10 cellular contexts compared by ENCODE assay signal in the genomic region with DNA sequence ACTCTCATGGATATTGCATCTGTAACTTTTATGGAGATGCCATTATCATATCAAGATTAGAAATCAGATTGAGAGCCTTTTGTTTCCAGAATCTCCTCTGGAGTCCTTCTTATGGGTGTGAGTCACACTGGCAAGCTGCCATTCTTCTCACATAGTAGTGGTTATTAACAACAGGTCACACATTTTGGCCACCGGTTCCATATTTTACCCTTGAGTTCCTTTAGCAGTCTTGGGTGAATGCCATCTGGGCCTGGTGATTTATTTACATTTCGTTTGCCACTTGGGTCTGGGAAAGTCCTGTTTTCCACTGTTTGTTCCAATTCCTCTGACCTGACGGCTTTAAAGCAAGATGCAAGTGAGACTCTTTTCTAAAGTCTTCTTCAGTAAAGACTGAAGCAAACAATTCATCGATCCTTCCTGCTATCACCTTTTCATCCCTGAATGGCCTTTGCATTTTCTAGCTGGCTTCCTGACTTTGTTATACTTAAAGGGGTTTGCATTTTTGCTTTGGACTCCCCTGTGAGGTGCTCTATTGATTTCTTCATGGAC.
DNase-seq lines count a peak whose midpoint lies in the region; ATAC-seq, FAIRE-seq and TF ChIP-seq lines count a peak whose summit lies in the region.
"Had no signal": no experiment of that assay in that cellular context is flagged by ENCODE, and none has a peak within 500 bp of the region (broad histone marks: within the 10 kb centered on the region; RNA-seq: fewer than 3 reads in every experiment).

No MANE protein-coding gene starts in this region.

- H3K36me3 Mint-ChIP-seq in activated T-cell treated with anti-CD3 and anti-CD28 coated beads, Interleukin-2, amount 50 U/mL, for 4 hours (ENCODE audit: insufficient read depth): no peaks in the 10 kb centered on the region
- H3K36me3 Mint-ChIP-seq: activated naive CD8-positive, alpha-beta T cell treated with anti-CD3 and anti-CD28 coated beads, Interleukin-2, amount 10 ng/mL, durations not matched to agents 7 days and 5 days had no signal

- H3K4me3 ChIP-seq in MG63: no peak overlapping the region
- no peak overlapping the region for H3K4me3 ChIP-seq in bronchial epithelial cell (ENCODE audit: low read depth, low read length)
- peak overlapping the region in 1 of 2 experiments; percentile 0 for H3K4me3 ChIP-seq in mesenchymal stem cell (ENCODE audit: insufficient read depth in 1 of 2, low read depth in 1 of 2, low read length in 2 of 2)

- no peak overlapping the region for H2BK12ac ChIP-seq in mesenchymal stem cell (ENCODE audit: low read length in 2 of 2)

- FAIRE-seq in bronchial epithelial cell (lab: Jason Lieb, UNC): no peak

- H3K36me3 ChIP-seq in MG63 (no peaks in the 10 kb centered on the region), bronchial epithelial cell (ENCODE audit: control insufficient read depth, insufficient read depth, low read length) (no peaks in the 10 kb centered on the region), mesenchymal stem cell (ENCODE audit: control insufficient read depth in 1 of 2, insufficient read depth in 2 of 2, low read depth in 1 of 2, low read length in 2 of 2) (no peaks in the 10 kb centered on the region)

- no peaks in the 10 kb centered on the region for H3K27me3 ChIP-seq in MG63
- no peaks in the 10 kb centered on the region for H3K27me3 ChIP-seq in bronchial epithelial cell (ENCODE audit: control insufficient read depth, insufficient read depth, low read length)
- H3K27me3 ChIP-seq in mesenchymal stem cell (ENCODE audit: control insufficient read depth in 1 of 2, insufficient read depth in 1 of 2, low read length in 2 of 2): no peaks in the 10 kb centered on the region

- H3K4me2 ChIP-seq in mesenchymal stem cell (ENCODE audit: low read length, poor library complexity, severe bottlenecking): no peak overlapping the region

- peak; percentile 73 for DNase-seq in DMS53 treated with DMSO at 0.1 percent for 48 hours (lab: John Stamatoyannopoulos, UW; ENCODE audit: unreplicated experiment)
- peak; percentile 92 for DNase-seq in MG63
- DNase-seq in bronchial epithelial cell (ENCODE audit: low read depth): peak; percentile 87
- peak; percentile 83 for DNase-seq in mesenchymal stem cell
- no peak for DNase-seq in activated T-cell treated with anti-CD3 and anti-CD28 coated beads, Interleukin-2, amount 50 U/mL, for 4 hours
- DNase-seq in iPS-NIHi7 (ENCODE audit: extremely low spot score): no peak
- DNase-seq: activated naive CD8-positive, alpha-beta T cell treated with anti-CD3 and anti-CD28 coated beads, Interleukin-2, amount 10 ng/mL, durations not matched to agents 7 days and 5 days; NCI-H1048 had no signal

- no peak overlapping the region for H3K23ac ChIP-seq in mesenchymal stem cell (ENCODE audit: low read length in 2 of 2)

- H3K4me1 ChIP-seq in mesenchymal stem cell (ENCODE audit: control insufficient read depth, insufficient read depth, low read depth, low read length): peaks cover 4% of the 10 kb centered on the region

- H3K9me3 ChIP-seq in MG63 (no peaks in the 10 kb centered on the region), mesenchymal stem cell (ENCODE audit: control insufficient read depth, low read length) (no peaks in the 10 kb centered on the region)

- no peak for ATAC-seq in activated T-cell treated with anti-CD3 and anti-CD28 coated beads, Interleukin-2, amount 50 U/mL, for 4 hours
- ATAC-seq in HG03025 (IDR thresholded peaks at IDR 0.05; ENCODE audit: low FRiP score, unreplicated experiment) (no peak), GM21526 (IDR thresholded peaks at IDR 0.05; ENCODE audit: low FRiP score, unreplicated experiment) (no peak)

- H3K4me1 Mint-ChIP-seq in activated T-cell treated with anti-CD3 and anti-CD28 coated beads, Interleukin-2, amount 50 U/mL, for 4 hours (ENCODE audit: low read depth): no peaks in the 10 kb centered on the region
- H3K4me1 Mint-ChIP-seq: activated naive CD8-positive, alpha-beta T cell treated with anti-CD3 and anti-CD28 coated beads, Interleukin-2, amount 10 ng/mL, durations not matched to agents 7 days and 5 days had no signal

- no peak overlapping the region for H2AK5ac ChIP-seq in mesenchymal stem cell (ENCODE audit: low read length, severe bottlenecking)

- no peak overlapping the region for H3K9ac ChIP-seq in mesenchymal stem cell (ENCODE audit: low read length)

- no peak overlapping the region for H2BK15ac ChIP-seq in mesenchymal stem cell (ENCODE audit: low read depth, poor library complexity, severe bottlenecking)

- H3K14ac ChIP-seq in mesenchymal stem cell (ENCODE audit: low read length in 2 of 2): no peak overlapping the region

- H3K27me3 Mint-ChIP-seq in activated T-cell treated with anti-CD3 and anti-CD28 coated beads, Interleukin-2, amount 50 U/mL, for 4 hours (ENCODE audit: low read depth): peaks cover 5% of the 10 kb centered on the region

- no peaks in the 10 kb centered on the region for H3K79me1 ChIP-seq in mesenchymal stem cell (replicated peaks; ENCODE audit: low read length, poor library complexity, severe bottlenecking)

- TF ChIP-seq CTCF in bronchial epithelial cell (IDR thresholded peaks at IDR 0.05; ENCODE audit: insufficient read depth, low read length, severe bottlenecking): no peak

- no peak overlapping the region for H2BK120ac ChIP-seq in mesenchymal stem cell (ENCODE audit: low read depth, low read length)

- H3K4me3 Mint-ChIP-seq in activated T-cell treated with anti-CD3 and anti-CD28 coated beads, Interleukin-2, amount 50 U/mL, for 4 hours: no peak overlapping the region
- H3K4me3 Mint-ChIP-seq: activated naive CD8-positive, alpha-beta T cell treated with anti-CD3 and anti-CD28 coated beads, Interleukin-2, amount 10 ng/mL, durations not matched to agents 7 days and 5 days had no signal

- H3K18ac ChIP-seq in mesenchymal stem cell (ENCODE audit: low read depth in 1 of 2, low read length in 2 of 2): no peak overlapping the region

- H4K91ac ChIP-seq in mesenchymal stem cell (ENCODE audit: low read length): no peak overlapping the region

- H2AFZ ChIP-seq in mesenchymal stem cell (ENCODE audit: low read depth, low read length): no peak overlapping the region

- H3K9me3 Mint-ChIP-seq in activated T-cell treated with anti-CD3 and anti-CD28 coated beads, Interleukin-2, amount 50 U/mL, for 4 hours: no peaks in the 10 kb centered on the region
- H3K9me3 Mint-ChIP-seq: activated naive CD8-positive, alpha-beta T cell treated with anti-CD3 and anti-CD28 coated beads, Interleukin-2, amount 10 ng/mL, durations not matched to agents 7 days and 5 days had no signal

- H3K27ac ChIP-seq in mesenchymal stem cell (ENCODE audit: low read length, poor library complexity, severe bottlenecking): peak overlapping the region; percentile 93

- 30% methylated on average over 4 of the region's 4 CpGs for WGBS in mesenchymal stem cell

- no peak overlapping the region for H3K4ac ChIP-seq in mesenchymal stem cell (ENCODE audit: low read depth in 1 of 2, low read length in 2 of 2)

- no peak overlapping the region for H4K8ac ChIP-seq in mesenchymal stem cell (ENCODE audit: low read length)

- H2BK5ac ChIP-seq in mesenchymal stem cell (ENCODE audit: low read depth, low read length, poor library complexity, severe bottlenecking): no peak overlapping the region

Comparison
In these comparisons a context has a peak if more than half of its experiments do, and no peak if none do; other contexts are left out.
1. DNase-seq: peak in DMS53 treated with DMSO at 0.1 percent for 48 hours (single experiment), MG63 (single experiment), bronchial epithelial cell (single experiment) and mesenchymal stem cell (single experiment); none in activated T-cell treated with anti-CD3 and anti-CD28 coated beads, Interleukin-2, amount 50 U/mL, for 4 hours (single experiment) and iPS-NIHi7 (single experiment).